11 cellular contexts compared by ENCODE assay signal in the genomic region with DNA sequence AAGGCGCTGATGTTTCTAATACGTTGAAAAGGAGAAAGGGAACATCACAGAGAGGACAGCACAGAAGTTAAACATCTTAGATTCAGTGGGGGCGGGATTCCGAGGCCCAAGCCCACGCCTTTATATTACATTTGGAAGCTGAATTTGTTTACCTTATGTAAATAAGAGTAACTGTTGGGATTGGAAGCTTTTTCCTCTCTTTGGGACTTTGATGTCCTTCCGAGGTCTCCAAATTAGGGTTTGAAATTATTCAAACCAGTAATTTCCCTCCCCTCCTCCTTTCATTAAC. TPM values are rescaled to one million over a fixed set of nuclear protein-coding genes. Genes with fewer than 3 reads are reported as not detected.
DNase-seq lines count a peak whose midpoint lies in the region; ATAC-seq and TF ChIP-seq lines count a peak whose summit lies in the region.
"Had no signal": no experiment of that assay in that cellular context is flagged by ENCODE, and none has a peak within 500 bp of the region (broad histone marks: within the 10 kb centered on the region; RNA-seq: fewer than 3 reads in every experiment).

No MANE protein-coding gene starts in this region.

- peak overlapping the region; percentile 41 for H2AFZ ChIP-seq in hepatocyte

- 7% methylated on average over 6 of the region's 6 CpGs for WGBS in hepatocyte (ENCODE audit: low lambda C conversion rate, missing lambda C conversion rate)

- H3K79me2 ChIP-seq in hepatocyte: peaks cover 50% of the 10 kb centered on the region

- H3K27ac ChIP-seq in hepatocyte: peak overlapping the region; percentile 95
- no peak overlapping the region for H3K27ac ChIP-seq in rectal smooth muscle tissue (ENCODE audit: low read depth, low read length)
- no peak overlapping the region for H3K27ac ChIP-seq in CD8-positive, alpha-beta T cell (ENCODE audit: low read depth, low read length)
- H3K27ac ChIP-seq: ascending aorta had no signal

- ATAC-seq in CD8-positive, alpha-beta T cell: no peak
- no peak for ATAC-seq in effector memory CD8-positive, alpha-beta T cell (replicated peaks)

- H3K4me3 ChIP-seq in hepatocyte (peak overlapping the region; percentile 54), rectal smooth muscle tissue (ENCODE audit: low read length) (peak overlapping the region; percentile 38)
- H3K4me3 ChIP-seq in CD8-positive, alpha-beta T cell (ENCODE audit: low read depth, low read length): no peak overlapping the region
- H3K4me3 ChIP-seq: ascending aorta had no signal

- H4K20me1 ChIP-seq in hepatocyte (ENCODE audit: insufficient read depth, poor library complexity, severe bottlenecking): no peaks in the 10 kb centered on the region

- H3K4me1 Mint-ChIP-seq in HFFc6 (ENCODE audit: low read depth): peaks cover 41% of the 10 kb centered on the region
- peaks cover 2% of the 10 kb centered on the region for H3K4me1 Mint-ChIP-seq in CD8-positive, alpha-beta T cell (ENCODE audit: low read depth)
- H3K4me1 Mint-ChIP-seq in effector memory CD8-positive, alpha-beta T cell (ENCODE audit: low read depth in 2 of 2): no peaks in the 10 kb centered on the region

- H3K4me3 Mint-ChIP-seq in HFFc6: peak overlapping the region; percentile 78; the same call in 1 of the 2 replicates
- no peak overlapping the region for H3K4me3 Mint-ChIP-seq in CD8-positive, alpha-beta T cell
- no peak overlapping the region for H3K4me3 Mint-ChIP-seq in effector memory CD8-positive, alpha-beta T cell
- H3K4me3 Mint-ChIP-seq: naive B cell had no signal

- H3K9me3 ChIP-seq in hepatocyte (ENCODE audit: low read depth): no peaks in the 10 kb centered on the region
- no peaks in the 10 kb centered on the region for H3K9me3 ChIP-seq in CD8-positive, alpha-beta T cell (ENCODE audit: low read length)
- H3K9me3 ChIP-seq: ascending aorta had no signal

- CTCF ChIA-PET in CD8-positive, alpha-beta T cell (lab: Charles Lee): no interaction called here

- H3K36me3 Mint-ChIP-seq in HFFc6 (ENCODE audit: low read depth): peaks cover 31% of the 10 kb centered on the region; the same call in 1 of the 2 replicates
- no peaks in the 10 kb centered on the region for H3K36me3 Mint-ChIP-seq in CD8-positive, alpha-beta T cell
- H3K36me3 Mint-ChIP-seq in effector memory CD8-positive, alpha-beta T cell (ENCODE audit: insufficient read depth): no peaks in the 10 kb centered on the region

- peaks cover 19% of the 10 kb centered on the region for H3K4me1 ChIP-seq in hepatocyte (ENCODE audit: insufficient read depth)
- no peaks in the 10 kb centered on the region for H3K4me1 ChIP-seq in rectal smooth muscle tissue (ENCODE audit: control insufficient read depth, insufficient read depth, low read length)
- no peaks in the 10 kb centered on the region for H3K4me1 ChIP-seq in CD8-positive, alpha-beta T cell (ENCODE audit: insufficient read depth, low read length)

- no peak overlapping the region; the same call in 1 of the 2 replicates for H3K27ac Mint-ChIP-seq in HFFc6
- H3K27ac Mint-ChIP-seq in CD8-positive, alpha-beta T cell: no peak overlapping the region
- no peak overlapping the region for H3K27ac Mint-ChIP-seq in effector memory CD8-positive, alpha-beta T cell
- H3K27ac Mint-ChIP-seq: naive B cell had no signal

- DNase-seq in HFFc6 (no peak), NCI-H526 treated with DMSO at 0.1 percent for 48 hours (lab: John Stamatoyannopoulos, UW) (peak; percentile 39), hepatocyte (ENCODE audit: low spot score) (peak; percentile 38), posterior cingulate gyrus (no peak)
- no peak for DNase-seq in CD8-positive, alpha-beta T cell
- DNase-seq in effector memory CD8-positive, alpha-beta T cell: no peak
- DNase-seq: naive B cell, NCI-H1694 treated with DMSO at 0.1 percent for 48 hours, RPMI8226 had no signal

- no peaks in the 10 kb centered on the region for H3K9me2 ChIP-seq in hepatocyte (replicated peaks; ENCODE audit: insufficient read depth)

- H3K27me3 ChIP-seq in hepatocyte (peaks cover 86% of the 10 kb centered on the region), rectal smooth muscle tissue (ENCODE audit: control insufficient read depth, insufficient read depth, low read length) (peaks cover 28% of the 10 kb centered on the region)
- H3K27me3 ChIP-seq in CD8-positive, alpha-beta T cell (ENCODE audit: insufficient read depth, low read length): peaks cover 13% of the 10 kb centered on the region

- no peak overlapping the region for H3K9ac ChIP-seq in rectal smooth muscle tissue (ENCODE audit: low read length)

- peak overlapping the region; percentile 87 for H3K4me2 ChIP-seq in hepatocyte

- peaks cover 63% of the 10 kb centered on the region for H3K27me3 Mint-ChIP-seq in HFFc6 (ENCODE audit: insufficient read depth)
- H3K27me3 Mint-ChIP-seq in CD8-positive, alpha-beta T cell (ENCODE audit: low read depth): peaks cover 66% of the 10 kb centered on the region
- H3K27me3 Mint-ChIP-seq in effector memory CD8-positive, alpha-beta T cell: peaks cover 52 to 73% of the 10 kb centered on the region in 2 donors

- no peaks in the 10 kb centered on the region for H3K9me3 Mint-ChIP-seq in HFFc6
- no peaks in the 10 kb centered on the region for H3K9me3 Mint-ChIP-seq in CD8-positive, alpha-beta T cell
- H3K9me3 Mint-ChIP-seq in effector memory CD8-positive, alpha-beta T cell: peaks cover 4 to 10% of the 10 kb centered on the region in 2 donors

- intact Hi-C loops in CD8-positive, alpha-beta T cell (cut with DNase I, micrococcal nuclease): no loop called here
- intact Hi-C loops in posterior cingulate gyrus (cut with DNase I): no loop called here

- H3K36me3 ChIP-seq in hepatocyte (replicated peaks; ENCODE audit: insufficient read depth, low read depth) (no peaks in the 10 kb centered on the region), rectal smooth muscle tissue (ENCODE audit: control insufficient read depth, insufficient read depth, low read length) (no peaks in the 10 kb centered on the region)
- no peaks in the 10 kb centered on the region for H3K36me3 ChIP-seq in CD8-positive, alpha-beta T cell (ENCODE audit: insufficient read depth, low read length)
- H3K36me3 ChIP-seq: ascending aorta had no signal

- POLR2A ChIA-PET in CD8-positive, alpha-beta T cell (lab: Charles Lee): no interaction called here

- no peak for TF ChIP-seq CTCF in HFFc6 (IDR thresholded peaks at IDR 0.05)
- TF ChIP-seq CTCF in hepatocyte (IDR thresholded peaks at IDR 0.05; ENCODE audit: poor library complexity): no peak
- TF ChIP-seq CTCF in CD8-positive, alpha-beta T cell (IDR thresholded peaks at IDR 0.05): no peak

RNA-seq across cellular contexts. Expression of gene FOXA1, which starts 6.4 kb away (rescaled TPM):
- 1 to 10 TPM in 4 of 6 experiments, under 1 TPM in 2; 0.36 to 7.3 (median 7.0) TPM for total RNA-seq in HFFc6 (2021; fragmentation: NEBNext Ultra II Directional; extraction: Animal tissue kit (Norgen Biotek cat#: 25700))
- total RNA-seq in hepatocyte: 87.9 and 89.2 TPM in 2 replicates
- 75.3 and 85.7 TPM in 2 replicates for polyA plus RNA-seq in hepatocyte
- total RNA-seq in CD8-positive, alpha-beta T cell: not detected
- total RNA-seq: ascending aorta had no signal

RNA-seq across cellular contexts. Expression of gene TTC6, which starts 6.8 kb away (rescaled TPM):
- 1 to 10 TPM in 1 of 6 experiments, under 1 TPM in 3, not detected in 2; 0.38 to 1.2 (median 0.62) TPM for total RNA-seq in HFFc6 (2021; fragmentation: NEBNext Ultra II Directional; extraction: Animal tissue kit (Norgen Biotek cat#: 25700))
- total RNA-seq in hepatocyte: 20.1 and 20.8 TPM in 2 replicates
- 6.4 and 8.8 TPM in 2 replicates for polyA plus RNA-seq in hepatocyte
- total RNA-seq in CD8-positive, alpha-beta T cell: not detected
- total RNA-seq: ascending aorta had no signal

Comparison
In these comparisons a context has a peak if more than half of its experiments do, and no peak if none do; other contexts are left out.
1. DNase-seq: peak in NCI-H526 treated with DMSO at 0.1 percent for 48 hours (single experiment) and hepatocyte (single experiment); none in HFFc6 (single experiment), CD8-positive, alpha-beta T cell (0 of 7), effector memory CD8-positive, alpha-beta T cell (0 of 3) and posterior cingulate gyrus (0 of 10).
2. RNA of gene FOXA1, which starts 6.4 kb away (total RNA-seq): 87.9 to 89.2 TPM in hepatocyte; 0.36 to 7.3 TPM in HFFc6 and not detected in CD8-positive, alpha-beta T cell; every median in the first group is over 10 times any median in the second.